Comparison of ENCODE assay signal across 1 cellular context in the genomic region with DNA sequence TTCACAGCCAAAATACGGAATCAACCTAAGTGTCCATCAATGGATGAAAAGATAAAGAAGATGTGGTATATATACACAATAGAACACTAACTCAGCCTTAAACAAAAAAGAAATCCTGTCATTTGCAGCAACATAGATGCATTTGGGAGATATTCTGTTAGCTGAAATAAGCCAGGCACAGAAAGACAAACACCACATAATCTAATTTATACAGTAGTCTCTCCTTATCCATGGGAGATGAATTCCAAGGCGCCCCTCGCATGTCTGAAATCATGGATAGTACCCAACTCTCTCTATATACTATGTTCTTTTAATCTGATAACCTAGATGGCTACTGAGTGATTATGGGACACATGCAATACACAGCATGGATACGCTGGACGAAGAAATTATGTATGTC.
TF ChIP-seq lines count a peak whose summit lies in the region.

No MANE protein-coding gene starts in this region.

TF ChIP-seq in SK-N-SH treated with all-trans-retinoic acid at 6 μM for 48 hours, 23 proteins besides CTCF, POLR2A, EP300 and RAD21 (continued from another document):
- TF ChIP-seq TCF4 (CRISPR knock-in tag; IDR thresholded peaks at IDR 0.05; ENCODE audit: borderline replicate concordance) (peak; percentile 81), ZNF8 (CRISPR knock-in tag; IDR thresholded peaks at IDR 0.05) (peak; percentile 26; the same call in 1 of the 2 replicates)
